8 cellular contexts compared by ENCODE assay signal in the genomic region with DNA sequence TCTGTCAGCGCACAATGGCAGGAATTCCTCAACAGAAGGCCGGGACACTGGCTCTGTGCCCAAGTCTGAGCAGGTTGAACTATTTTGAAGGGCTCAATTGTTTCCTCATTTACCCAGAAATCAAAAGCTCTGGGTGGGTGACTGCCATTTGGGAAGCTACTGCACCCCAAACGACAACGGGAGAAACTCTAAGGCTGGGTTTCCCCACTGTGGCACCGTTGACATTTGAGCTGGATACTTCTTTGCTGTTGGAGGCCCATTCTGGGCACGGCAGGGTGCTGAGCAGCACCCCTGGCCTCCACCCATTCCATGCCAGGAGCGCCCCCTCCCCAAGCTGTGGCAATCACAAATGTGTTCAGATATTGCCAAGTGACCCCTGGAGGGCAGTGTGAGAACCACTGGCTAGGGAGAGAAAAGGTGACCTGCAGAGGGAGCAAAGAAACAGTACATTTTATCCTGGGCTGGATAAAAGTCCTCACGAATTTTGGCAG.
DNase-seq lines count a peak whose midpoint lies in the region; ATAC-seq, FAIRE-seq and TF ChIP-seq lines count a peak whose summit lies in the region.

No MANE protein-coding gene starts in this region.

- no peak overlapping the region for H3K27ac Mint-ChIP-seq in CD4-positive, alpha-beta T cell
- no peak overlapping the region for H3K27ac Mint-ChIP-seq in activated naive CD4-positive, alpha-beta T cell treated with anti-CD3 and anti-CD28 coated beads for 36 hours
- no peak overlapping the region for H3K27ac Mint-ChIP-seq in activated T-cell treated with anti-CD3 and anti-CD28 coated beads, Interleukin-2, amount 50 U/mL, for 24 hours

- no peaks in the 10 kb centered on the region for H3K9me3 ChIP-seq in GM12878 (replicated peaks; ENCODE audit: control insufficient read depth, insufficient read depth, low read length)
- H3K9me3 ChIP-seq in CD4-positive, alpha-beta T cell (ENCODE audit: control insufficient read depth, low read length) = no peaks in the 10 kb centered on the region

- no peak overlapping the region for H2AFZ ChIP-seq in GM12878 (ENCODE audit: control insufficient read depth, low read depth, low read length)

- no peaks in the 10 kb centered on the region; the same call in 1 of the 2 replicates for H3K4me1 ChIP-seq in GM12878 (ENCODE audit: control insufficient read depth, insufficient read depth, low read length)

- RAD21 ChIA-PET in GM12878 (lab: Charles Lee; ENCODE audit: unreplicated experiment) = interaction anchor here (1.0 to 5.1 kb wide), 9 partner anchors 12 to 92 kb away, joined by 3 to 74 read pairs (median 4); no protein-coding TSS in a partner anchor

- POLR2A ChIA-PET in GM12878 (lab: Charles Lee) = interaction anchor here (1.0 kb wide), 1 partner anchor 78 kb away, joined by 5 read pairs; no protein-coding TSS in a partner anchor
- POLR2A ChIA-PET in CD4-positive, alpha-beta T cell (lab: Charles Lee) = no interaction called here

- no peak for TF ChIP-seq EP300 in GM12878 (IDR thresholded peaks at IDR 0.05; ENCODE audit: borderline replicate concordance in 1 of 2, control insufficient read depth in 1 of 2, low read depth in 2 of 2, low read length in 2 of 2)

- in situ Hi-C loops in GM12878 (cut with MboI) = no loop called here

- H3K27me3 Mint-ChIP-seq in CD4-positive, alpha-beta T cell = peaks cover 7% of the 10 kb centered on the region
- H3K27me3 Mint-ChIP-seq in activated naive CD4-positive, alpha-beta T cell treated with anti-CD3 and anti-CD28 coated beads for 36 hours (ENCODE audit: low read depth) = no peaks in the 10 kb centered on the region
- H3K27me3 Mint-ChIP-seq in activated T-cell treated with anti-CD3 and anti-CD28 coated beads, Interleukin-2, amount 50 U/mL, for 24 hours = no peaks in the 10 kb centered on the region

- FAIRE-seq in GM12878 (lab: Jason Lieb, UNC) = no peak

- no peak overlapping the region for H3K9ac ChIP-seq in GM12878 (ENCODE audit: control insufficient read depth, insufficient read depth, low read length)

- WGBS in GM12878 (ENCODE audit: insufficient coverage, insufficient replicate concordance, low lambda C conversion rate, missing lambda C conversion rate) = 50% methylated on average over 8 of the region's 8 CpGs

- SMC1A ChIA-PET in GM12878 (lab: Charles Lee; ENCODE audit: uncharacterized antibody, unreplicated experiment) = interaction anchor here (0.6 to 3.0 kb wide), 18 partner anchors 10 to 325 kb away, joined by 3 to 71 read pairs (median 4); partner anchors contain the start of gene RANBP3

- H3K9me3 Mint-ChIP-seq in CD4-positive, alpha-beta T cell = no peaks in the 10 kb centered on the region
- H3K9me3 Mint-ChIP-seq in activated naive CD4-positive, alpha-beta T cell treated with anti-CD3 and anti-CD28 coated beads for 36 hours = no peaks in the 10 kb centered on the region
- no peaks in the 10 kb centered on the region for H3K9me3 Mint-ChIP-seq in activated T-cell treated with anti-CD3 and anti-CD28 coated beads, Interleukin-2, amount 50 U/mL, for 24 hours

- no peak overlapping the region for H3K4me3 Mint-ChIP-seq in CD4-positive, alpha-beta T cell
- no peak overlapping the region for H3K4me3 Mint-ChIP-seq in activated naive CD4-positive, alpha-beta T cell treated with anti-CD3 and anti-CD28 coated beads for 36 hours
- H3K4me3 Mint-ChIP-seq in activated T-cell treated with anti-CD3 and anti-CD28 coated beads, Interleukin-2, amount 50 U/mL, for 24 hours = no peak overlapping the region

- H4K20me1 ChIP-seq in GM12878 (ENCODE audit: control insufficient read depth, insufficient read depth) = no peaks in the 10 kb centered on the region; the same call in 1 of the 2 replicates

- no peak overlapping the region for H3K27ac ChIP-seq in GM12878 (ENCODE audit: control insufficient read depth, insufficient read depth)
- H3K27ac ChIP-seq in CD4-positive, alpha-beta T cell (ENCODE audit: low read depth, low read length) = no peak overlapping the region

- no peaks in the 10 kb centered on the region for H3K79me2 ChIP-seq in GM12878 (ENCODE audit: control insufficient read depth, insufficient read depth, low read length)

- BruUV-seq in GM12878 (replicated peaks; lab: Mats Ljungman, UMichigan) = no TSS peak

- ATAC-seq in GM12878 (peak; percentile 82), HG02642 (IDR thresholded peaks at IDR 0.05; ENCODE audit: poor library complexity, unreplicated experiment) (no peak)
- ATAC-seq in CD4-positive, alpha-beta T cell (ENCODE audit: poor library complexity) = no peak

- intact Hi-C loops in GM12878 (cut with micrococcal nuclease; ENCODE audit: unreplicated experiment) = loop anchor here (1.0 kb wide), 1 partner anchor 60 kb away; no protein-coding TSS in a partner anchor
- intact Hi-C loops in CD4-positive, alpha-beta T cell (cut with DNase I, micrococcal nuclease) = loop anchor here in 1 of 2 experiments (1.0 to 5.0 kb wide), 4 partner anchors 78 to 815 kb away; no protein-coding TSS in a partner anchor
- intact Hi-C loops in activated naive CD4-positive, alpha-beta T cell treated with anti-CD3 and anti-CD28 coated beads for 36 hours (cut with micrococcal nuclease) = loop anchor here (5.0 kb wide), 1 partner anchor 250 kb away; no protein-coding TSS in a partner anchor

- peaks cover 6% of the 10 kb centered on the region for H3K4me1 Mint-ChIP-seq in CD4-positive, alpha-beta T cell (ENCODE audit: low read depth)
- H3K4me1 Mint-ChIP-seq in activated naive CD4-positive, alpha-beta T cell treated with anti-CD3 and anti-CD28 coated beads for 36 hours (ENCODE audit: low read depth) = peaks cover 3% of the 10 kb centered on the region
- peaks cover 4% of the 10 kb centered on the region for H3K4me1 Mint-ChIP-seq in activated T-cell treated with anti-CD3 and anti-CD28 coated beads, Interleukin-2, amount 50 U/mL, for 24 hours (ENCODE audit: low read depth)

- H3K4me2 ChIP-seq in GM12878 (ENCODE audit: control insufficient read depth, insufficient read depth) = no peak overlapping the region

- H3K36me3 ChIP-seq in GM12878 (ENCODE audit: control insufficient read depth in 2 of 2, insufficient read depth in 2 of 2, low read length in 1 of 2) = no peaks in the 10 kb centered on the region

- H3K36me3 Mint-ChIP-seq in CD4-positive, alpha-beta T cell (ENCODE audit: low read depth) = no peaks in the 10 kb centered on the region
- H3K36me3 Mint-ChIP-seq in activated naive CD4-positive, alpha-beta T cell treated with anti-CD3 and anti-CD28 coated beads for 36 hours (ENCODE audit: low read depth) = no peaks in the 10 kb centered on the region
- peaks cover 2% of the 10 kb centered on the region for H3K36me3 Mint-ChIP-seq in activated T-cell treated with anti-CD3 and anti-CD28 coated beads, Interleukin-2, amount 50 U/mL, for 24 hours (ENCODE audit: low read depth)

- TF ChIP-seq RAD21 in GM12878 (IDR thresholded peaks at IDR 0.05; ENCODE audit: insufficient read depth, low read depth, low read length) = peak; percentile 54

- no peaks in the 10 kb centered on the region for H3K27me3 ChIP-seq in GM12878 (replicated peaks in 1 of 2; ENCODE audit: control insufficient read depth in 2 of 2, insufficient read depth in 2 of 2, low read length in 1 of 2)
- no peaks in the 10 kb centered on the region for H3K27me3 ChIP-seq in CD4-positive, alpha-beta T cell (ENCODE audit: control insufficient read depth, insufficient read depth, low read length)

- H3K4me3 ChIP-seq in GM12878 = no peak overlapping the region

- DNase-seq in NCI-H146 treated with DMSO at 0.1 percent for 48 hours (lab: John Stamatoyannopoulos, UW; ENCODE audit: unreplicated experiment) (peak; percentile 33), GM12878 (ENCODE audit: low read depth, low spot score) (no peak), left kidney (ENCODE audit: low read depth, low spot score) (peak; percentile 78)
- no peak for DNase-seq in CD4-positive, alpha-beta T cell
- DNase-seq in activated naive CD4-positive, alpha-beta T cell treated with anti-CD3 and anti-CD28 coated beads for 36 hours = no peak
- DNase-seq in activated T-cell treated with anti-CD3 and anti-CD28 coated beads, Interleukin-2, amount 50 U/mL, for 24 hours = no peak

- TF ChIP-seq POLR2A in GM12878 (IDR thresholded peaks at IDR 0.05; ENCODE audit: low read depth, low read length) = no peak

- peak; percentile 53 for TF ChIP-seq CTCF in GM12874 (IDR thresholded peaks at IDR 0.05; ENCODE audit: insufficient read depth, low read depth, low read length)
- TF ChIP-seq CTCF in GM12878 (IDR thresholded peaks at IDR 0.05 in 2 of 3, conservative IDR thresholded peaks at IDR 0.05 in 1 of 3; ENCODE audit: control insufficient read depth in 2 of 3, extremely low read depth in 1 of 3, insufficient read depth in 1 of 3, low read depth in 3 of 3, low read length in 3 of 3) = peak; percentile 57 to 77 (median 60)
- no peak for TF ChIP-seq CTCF in CD4-positive, alpha-beta T cell (IDR thresholded peaks at IDR 0.05)

- CTCF ChIA-PET in GM12878 (lab: Yijun Ruan, JAX) = interaction anchor here (0.6 to 6.2 kb wide), 34 partner anchors 9 to 815 kb away, joined by 3 to 194 read pairs (median 5); partner anchors contain the start of gene NRTN
- CTCF ChIA-PET in CD4-positive, alpha-beta T cell (lab: Charles Lee) = interaction anchor here (0.6 to 4.4 kb wide), 16 partner anchors 13 to 1760 kb away, joined by 3 to 97 read pairs (median 4); no protein-coding TSS in a partner anchor
- CTCF ChIA-PET in activated naive CD4-positive, alpha-beta T cell treated with anti-CD3 and anti-CD28 coated beads for 36 hours (lab: Charles Lee) = interaction anchor here (0.6 to 3.7 kb wide), 13 partner anchors 14 to 256 kb away, joined by 3 to 70 read pairs (median 4); partner anchors contain the start of gene NRTN

TF ChIP-seq in GM12878, 131 proteins besides CTCF, POLR2A, EP300 and RAD21:
- TF ChIP-seq RAD51 (IDR thresholded peaks at IDR 0.05) (no peak), SMC3 (IDR thresholded peaks at IDR 0.05; ENCODE audit: borderline replicate concordance, low read length) (peak; percentile 46; the same call in 1 of the 2 replicates)

Comparison
In these comparisons a context has a peak if more than half of its experiments do, and no peak if none do; other contexts are left out.
1. DNase-seq: peak in NCI-H146 treated with DMSO at 0.1 percent for 48 hours (single experiment) and left kidney (single experiment); none in GM12878 (single experiment), CD4-positive, alpha-beta T cell (0 of 10), activated naive CD4-positive, alpha-beta T cell treated with anti-CD3 and anti-CD28 coated beads for 36 hours (single experiment) and activated T-cell treated with anti-CD3 and anti-CD28 coated beads, Interleukin-2, amount 50 U/mL, for 24 hours (single experiment).